16 cellular contexts compared by ENCODE assay signal in genomic region chr17:17155568-17155967, GRCh38. TPM values are rescaled to one million over a fixed set of nuclear protein-coding genes. Genes with fewer than 3 reads are reported as not detected.
DNase-seq lines count a peak whose midpoint lies in the region; ATAC-seq lines count a peak whose summit lies in the region.
"Had no signal": no experiment of that assay in that cellular context is flagged by ENCODE, and none has a peak within 500 bp of the region (broad histone marks: within the 10 kb centered on the region; RNA-seq: fewer than 3 reads in every experiment).

No MANE protein-coding gene starts in this region.

- in situ Hi-C loops in ACHN (cut with HindIII; ENCODE audit: low pct_ligation_motif_present, low pct_unique_long_range_greater_than_20kb, low sequenced_read_pairs), result no loop called here

- no peaks in the 10 kb centered on the region for H3K9me3 Mint-ChIP-seq in CD4-positive, alpha-beta memory T cell
- no peaks in the 10 kb centered on the region for H3K9me3 Mint-ChIP-seq in T-helper 1 cell treated with Interleukin-12 subunit alpha and Interleukin-12 subunit beta and Interleukin-4 antibody, amounts not matched to agents 30 μg/mL and 1 μg/mL, for 36 hours
- H3K9me3 Mint-ChIP-seq: immature natural killer cell had no signal

- DNase-seq in ACHN (peak; percentile 46), kidney tubule cell (ENCODE audit: low spot score) (peak; percentile 18), hippocampal formation (lab: John Stamatoyannopoulos, UW) (no peak), NCI-H524 treated with DMSO at 0.1 percent for 48 hours (lab: John Stamatoyannopoulos, UW) (no peak), GM03348 (ENCODE audit: low spot score) (no peak)
- no peak for DNase-seq in CD4-positive, alpha-beta memory T cell
- DNase-seq: activated T-cell treated with anti-CD3 and anti-CD28 coated beads, Interleukin-2, amount 50 U/mL, for 1 hour; H7; immature natural killer cell; NCI-H2029 treated with DMSO at 0.1 percent for 48 hours; NCI-H774; Peyer's patch; stimulated activated CD4-positive, alpha-beta T cell treated with anti-CD3 and anti-CD28 coated beads, Interleukin-1b, Interleukin-23, amount 100 ng/mL, for 48 hours had no signal

- peaks cover 53% of the 10 kb centered on the region for H3K4me1 ChIP-seq in CD4-positive, alpha-beta memory T cell (ENCODE audit: insufficient read depth, low read length)
- H3K4me1 ChIP-seq: Peyer's patch had no signal

- CTCF ChIA-PET in CD4-positive, alpha-beta memory T cell (lab: Charles Lee; ENCODE audit: partially characterized antibody), result interaction anchor here (0.7 to 2.0 kb wide), 11 partner anchors 11 to 157 kb away, joined by 3 to 6 read pairs (median 3); partner anchors contain the start of gene FLCN

- no peaks in the 10 kb centered on the region for H3K27me3 Mint-ChIP-seq in CD4-positive, alpha-beta memory T cell
- H3K27me3 Mint-ChIP-seq in T-helper 1 cell treated with Interleukin-12 subunit alpha and Interleukin-12 subunit beta and Interleukin-4 antibody, amounts not matched to agents 30 μg/mL and 1 μg/mL, for 36 hours (ENCODE audit: low read depth), result no peaks in the 10 kb centered on the region

- no peaks in the 10 kb centered on the region for H3K27me3 ChIP-seq in CD4-positive, alpha-beta memory T cell (ENCODE audit: insufficient read depth, low read length)
- H3K27me3 ChIP-seq: Peyer's patch had no signal

- peaks cover 55% of the 10 kb centered on the region for H3K36me3 ChIP-seq in CD4-positive, alpha-beta memory T cell (ENCODE audit: insufficient read depth, low read length)

- H3K36me3 Mint-ChIP-seq in CD4-positive, alpha-beta memory T cell, result peaks cover 43 to 76% of the 10 kb centered on the region in 2 donors
- peaks cover 47% of the 10 kb centered on the region for H3K36me3 Mint-ChIP-seq in T-helper 1 cell treated with Interleukin-12 subunit alpha and Interleukin-12 subunit beta and Interleukin-4 antibody, amounts not matched to agents 30 μg/mL and 1 μg/mL, for 36 hours (ENCODE audit: low read depth)

- POLR2A ChIA-PET in CD4-positive, alpha-beta memory T cell (lab: Charles Lee; ENCODE audit: partially characterized antibody), result interaction anchor here (0.8 to 3.1 kb wide), 7 partner anchors 8 to 125 kb away, joined by 3 to 11 read pairs (median 4); partner anchors contain the start of gene COPS3

- intact Hi-C loops in CD4-positive, alpha-beta memory T cell (cut with micrococcal nuclease), result loop anchor here (2.0 kb wide), 1 partner anchor 27 kb away; no protein-coding TSS in a partner anchor

- ATAC-seq in HG03025 (IDR thresholded peaks at IDR 0.05; ENCODE audit: low FRiP score, unreplicated experiment), result no peak

- H3K4me3 Mint-ChIP-seq in CD4-positive, alpha-beta memory T cell, result peak overlapping the region in 6 of 8 donors; percentile 52 to 74 (median 58)
- no peak overlapping the region for H3K4me3 Mint-ChIP-seq in T-helper 1 cell treated with Interleukin-12 subunit alpha and Interleukin-12 subunit beta and Interleukin-4 antibody, amounts not matched to agents 30 μg/mL and 1 μg/mL, for 36 hours
- H3K4me3 Mint-ChIP-seq: immature natural killer cell had no signal

- no peak overlapping the region for H3K4me3 ChIP-seq in CD4-positive, alpha-beta memory T cell (ENCODE audit: low read length in 2 of 2)
- H3K4me3 ChIP-seq: Peyer's patch had no signal

- no peaks in the 10 kb centered on the region for H3K9me3 ChIP-seq in CD4-positive, alpha-beta memory T cell (ENCODE audit: control insufficient read depth in 1 of 2, low read length in 2 of 2)
- H3K9me3 ChIP-seq: Peyer's patch had no signal

- no peak overlapping the region for H3K27ac ChIP-seq in CD4-positive, alpha-beta memory T cell (ENCODE audit: low read depth, low read length)
- H3K27ac ChIP-seq: C4-2B, Peyer's patch had no signal

- H3K4me1 Mint-ChIP-seq in CD4-positive, alpha-beta memory T cell, result peaks cover 32 to 56% (median 44%) of the 10 kb centered on the region in 4 donors
- peaks cover 26% of the 10 kb centered on the region for H3K4me1 Mint-ChIP-seq in T-helper 1 cell treated with Interleukin-12 subunit alpha and Interleukin-12 subunit beta and Interleukin-4 antibody, amounts not matched to agents 30 μg/mL and 1 μg/mL, for 36 hours (ENCODE audit: low read depth)

- peak overlapping the region; percentile 24 to 96 (median 88) for H3K27ac Mint-ChIP-seq in CD4-positive, alpha-beta memory T cell
- peak overlapping the region; percentile 62 for H3K27ac Mint-ChIP-seq in T-helper 1 cell treated with Interleukin-12 subunit alpha and Interleukin-12 subunit beta and Interleukin-4 antibody, amounts not matched to agents 30 μg/mL and 1 μg/mL, for 36 hours

RNA-seq across cellular contexts. Expression of gene PLD6, which starts 50.6 kb away (rescaled TPM):
- 10 to 100 TPM; 12.8 to 13.9 TPM for total RNA-seq in CD4-positive, alpha-beta memory T cell
- polyA plus RNA-seq in CD4-positive, alpha-beta memory T cell, result 10 to 100 TPM; 18.4 to 26.6 TPM

Comparison
In these comparisons a context has a peak if more than half of its experiments do, and no peak if none do; other contexts are left out.
1. DNase-seq: peak in ACHN (single experiment) and kidney tubule cell (single experiment); none in CD4-positive, alpha-beta memory T cell (0 of 5), hippocampal formation (0 of 2), NCI-H524 treated with DMSO at 0.1 percent for 48 hours (single experiment) and GM03348 (single experiment).